ENCODE assay signal across 7 cellular contexts in the genomic region with DNA sequence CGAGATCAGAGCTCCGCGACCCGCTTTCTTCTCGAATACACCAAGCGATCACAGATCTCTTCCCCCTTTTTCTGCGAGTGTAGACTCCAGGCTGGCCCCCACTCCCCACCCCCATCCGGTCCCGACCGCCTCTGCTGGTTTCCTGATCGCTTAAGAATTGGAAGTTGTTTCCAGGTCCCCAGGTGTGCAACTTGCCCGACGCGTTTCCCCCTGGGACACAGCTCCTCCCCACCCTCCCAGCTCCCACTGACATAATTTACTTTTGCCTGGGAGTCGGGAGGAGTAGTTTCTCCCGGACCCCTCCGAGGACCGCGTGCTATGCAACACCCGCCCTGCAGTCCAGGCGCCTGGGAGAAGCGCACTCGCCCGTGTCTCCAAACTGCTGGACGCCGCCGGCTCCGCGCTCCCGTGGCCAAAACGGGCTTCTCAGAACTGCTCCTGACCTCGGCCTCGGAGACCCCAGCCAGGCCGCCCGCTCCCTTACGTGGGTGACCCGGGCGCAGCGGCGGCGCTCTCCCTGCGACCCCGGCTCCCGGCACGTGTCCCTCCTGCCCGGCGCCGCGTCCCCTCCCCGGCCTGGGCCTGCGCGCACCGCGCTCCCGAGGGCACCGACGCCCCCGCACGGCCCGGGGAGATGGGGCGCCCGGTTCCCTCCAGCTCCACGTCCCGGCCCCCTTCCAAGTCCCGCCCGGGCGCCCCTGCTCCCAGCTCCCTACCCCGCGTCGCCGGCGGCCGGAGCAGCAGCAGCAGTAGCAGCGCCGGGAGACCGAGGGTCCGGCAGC. TPM values are rescaled to one million over a fixed set of nuclear protein-coding genes. Genes with fewer than 3 reads are reported as not detected.
A peak's percentile ranks its signal among the peaks of the same experiment; 100 is the strongest.
DNase-seq lines count a peak whose midpoint lies in the region; ATAC-seq and TF ChIP-seq lines count a peak whose summit lies in the region.

No MANE protein-coding gene starts in this region.

- intact Hi-C loops in ovary (cut with DNase I): no loop called here

- peaks cover 7% of the 10 kb centered on the region; the same call in 1 of the 2 replicates for H4K20me1 ChIP-seq in OCI-LY3 (ENCODE audit: insufficient read depth, low read length)

- no peak for TF ChIP-seq EP300 in ovary (IDR thresholded peaks at IDR 0.05)

- no peaks in the 10 kb centered on the region for H3K9me3 ChIP-seq in OCI-LY3 (ENCODE audit: insufficient read depth, low read length)
- no peaks in the 10 kb centered on the region for H3K9me3 ChIP-seq in ovary

- WGBS in ovary, 3 donors: 1 to 2% (median 1%) methylated on average over 58 to 77 of the region's 77 CpGs

- H3K27me3 ChIP-seq in OCI-LY3 (ENCODE audit: low read depth, low read length) (no peaks in the 10 kb centered on the region), ovary (no peaks in the 10 kb centered on the region)

- peak; percentile 23 for DNase-seq in activated gamma-delta T cell treated with Interleukin-2 at 50 U/mL for 16 hours
- peak; percentile 45 for DNase-seq in glomerular visceral epithelial cell (ENCODE audit: extremely low spot score)
- peak; percentile 39 to 69 (median 58) for DNase-seq in ovary
- DNase-seq in DMS153 treated with DMSO at 0.1 percent for 48 hours (lab: John Stamatoyannopoulos, UW; ENCODE audit: unreplicated experiment): no peak

- peaks cover 64% of the 10 kb centered on the region for H3K79me2 ChIP-seq in OCI-LY3 (ENCODE audit: low read length)

- peak overlapping the region; percentile 82 for H3K9ac ChIP-seq in OCI-LY3 (ENCODE audit: low read length)

- H3K36me3 ChIP-seq in OCI-LY3 (replicated peaks; ENCODE audit: low read depth, low read length): peaks cover 2% of the 10 kb centered on the region
- H3K36me3 ChIP-seq in ovary: no peaks in the 10 kb centered on the region

- TF ChIP-seq CTCF in OCI-LY3 (IDR thresholded peaks at IDR 0.05; ENCODE audit: low read depth, low read length): no peak
- no peak for TF ChIP-seq CTCF in ovary (IDR thresholded peaks at IDR 0.05)

- 0 out of 2 replicates have a peak overlapping the region, but pooled peaks have one; percentile 25 for H2AFZ ChIP-seq in OCI-LY3 (ENCODE audit: low read depth, low read length)

- H3K4me3 ChIP-seq in OCI-LY3 (ENCODE audit: low read length) (peak overlapping the region; percentile 91), ovary (peak overlapping the region; percentile 69)

- peak overlapping the region; percentile 90 for H3K4me2 ChIP-seq in OCI-LY3 (ENCODE audit: low read length)

- peaks cover 35% of the 10 kb centered on the region for H3K4me1 ChIP-seq in OCI-LY3 (ENCODE audit: low read length)
- H3K4me1 ChIP-seq in ovary (ENCODE audit: insufficient read depth): peaks cover 1% of the 10 kb centered on the region

- peak overlapping the region; percentile 92 for H3K27ac ChIP-seq in OCI-LY3 (ENCODE audit: low read length)
- peak overlapping the region; percentile 80 to 90 for H3K27ac ChIP-seq in ovary

- peak; percentile 0 for ATAC-seq in GM18517 (IDR thresholded peaks at IDR 0.05; ENCODE audit: unreplicated experiment)
- peak; percentile 17 for ATAC-seq in HG02763 (IDR thresholded peaks at IDR 0.05; ENCODE audit: unreplicated experiment)

- TF ChIP-seq POLR2A in ovary (IDR thresholded peaks at IDR 0.05): peak; percentile 8

RNA-seq across cellular contexts. Expression of a gene that starts 0.5 kb away (rescaled TPM):
- total RNA-seq in ovary: 10 to 100 TPM in 1 of 7 donors, 1 to 10 TPM in 6; 2.7 to 15.2 (median 6.2) TPM
- polyA plus RNA-seq in ovary: 10 to 100 TPM in 1 of 2 donors, 1 to 10 TPM in 1; 6.3 to 10.0 TPM
